ENCODE assay signal across 9 cellular contexts in the genomic region with DNA sequence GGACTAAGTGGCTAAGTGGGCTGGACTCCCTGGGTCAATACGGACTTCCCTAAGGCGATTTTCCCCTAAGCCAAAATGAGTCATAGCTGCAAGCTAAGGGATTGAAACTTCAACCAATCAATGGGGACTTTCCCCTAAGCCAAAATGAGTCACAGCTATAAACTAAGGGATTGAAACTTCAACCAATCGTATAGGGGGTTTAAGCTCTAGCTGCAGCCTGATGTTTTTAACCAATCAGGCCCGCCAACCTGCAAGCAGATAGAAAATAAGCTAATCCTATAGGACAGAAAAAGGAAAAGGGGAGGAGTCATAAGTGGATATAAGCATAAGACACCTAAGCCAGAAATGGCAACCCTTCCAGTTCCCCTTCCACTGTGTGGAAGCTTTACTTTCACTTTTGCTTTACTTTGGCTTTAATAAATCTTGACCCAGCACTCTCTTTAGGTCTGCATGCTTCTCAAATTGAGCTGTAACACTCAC.
DNase-seq lines count a peak whose midpoint lies in the region; ATAC-seq and TF ChIP-seq lines count a peak whose summit lies in the region.
"Had no signal": no experiment of that assay in that cellular context is flagged by ENCODE, and none has a peak within 500 bp of the region (broad histone marks: within the 10 kb centered on the region; RNA-seq: fewer than 3 reads in every experiment).

No MANE protein-coding gene starts in this region.

- H3K36me3 Mint-ChIP-seq in HFFc6 (ENCODE audit: low read depth): no peaks in the 10 kb centered on the region
- H3K36me3 Mint-ChIP-seq in progenitor cell of endocrine pancreas (ENCODE audit: insufficient read depth): no peaks in the 10 kb centered on the region

- H3K27me3 Mint-ChIP-seq in stimulated activated naive CD8-positive, alpha-beta T cell treated with anti-CD3 and anti-CD28 coated beads, Interleukin-15, amount 100 ng/mL, for 72 hours: no peaks in the 10 kb centered on the region
- peaks cover 2% of the 10 kb centered on the region; the same call in 1 of the 2 replicates for H3K27me3 Mint-ChIP-seq in HFFc6 (ENCODE audit: insufficient read depth)
- no peaks in the 10 kb centered on the region for H3K27me3 Mint-ChIP-seq in progenitor cell of endocrine pancreas
- H3K27me3 Mint-ChIP-seq: dendritic cell treated with granulocyte-macrophage colony-stimulating factor and Interleukin-4, amounts not matched to agents 40 ng/mL and 50 ng/mL, for 4 days had no signal

- peaks cover 0 to 13% of the 10 kb centered on the region in 2 donors for H3K9me3 Mint-ChIP-seq in stimulated activated naive CD8-positive, alpha-beta T cell treated with anti-CD3 and anti-CD28 coated beads, Interleukin-15, amount 100 ng/mL, for 72 hours
- peaks cover 24% of the 10 kb centered on the region for H3K9me3 Mint-ChIP-seq in HFFc6
- H3K9me3 Mint-ChIP-seq in progenitor cell of endocrine pancreas (ENCODE audit: low read depth): peaks cover 7% of the 10 kb centered on the region

- no peak for TF ChIP-seq CTCF in HFFc6 (IDR thresholded peaks at IDR 0.05)
- no peak for TF ChIP-seq CTCF in progenitor cell of endocrine pancreas (IDR thresholded peaks at IDR 0.05; ENCODE audit: unreplicated experiment)

- ATAC-seq in stimulated activated naive CD8-positive, alpha-beta T cell treated with anti-CD3 and anti-CD28 coated beads, Interleukin-15, amount 100 ng/mL, for 72 hours: peak; percentile 39
- no peak for ATAC-seq in stimulated activated naive CD8-positive, alpha-beta T cell treated with anti-CD3 and anti-CD28 coated beads, Interleukin-15, Interleukin-2, amounts not matched to agents 100 U/mL and 50 U/mL, for 24 hours
- ATAC-seq in HG02610 (IDR thresholded peaks at IDR 0.05; ENCODE audit: unreplicated experiment) (peak; percentile 65), HG03135 (IDR thresholded peaks at IDR 0.05; ENCODE audit: unreplicated experiment) (no peak)

- no peak overlapping the region for H3K4me3 Mint-ChIP-seq in stimulated activated naive CD8-positive, alpha-beta T cell treated with anti-CD3 and anti-CD28 coated beads, Interleukin-15, amount 100 ng/mL, for 72 hours
- H3K4me3 Mint-ChIP-seq in HFFc6 (no peak overlapping the region; the same call in 1 of the 2 replicates), progenitor cell of endocrine pancreas (ENCODE audit: low read depth) (no peak overlapping the region)
- H3K4me3 Mint-ChIP-seq: dendritic cell treated with granulocyte-macrophage colony-stimulating factor and Interleukin-4, amounts not matched to agents 40 ng/mL and 50 ng/mL, for 4 days had no signal

- no peak overlapping the region for H3K27ac Mint-ChIP-seq in stimulated activated naive CD8-positive, alpha-beta T cell treated with anti-CD3 and anti-CD28 coated beads, Interleukin-15, amount 100 ng/mL, for 72 hours
- H3K27ac Mint-ChIP-seq in HFFc6: no peak overlapping the region
- no peak overlapping the region for H3K27ac Mint-ChIP-seq in progenitor cell of endocrine pancreas
- H3K27ac Mint-ChIP-seq: dendritic cell treated with granulocyte-macrophage colony-stimulating factor and Interleukin-4, amounts not matched to agents 40 ng/mL and 50 ng/mL, for 4 days had no signal

- peak in 1 of 2 donors; percentile 11 for DNase-seq in stimulated activated naive CD8-positive, alpha-beta T cell treated with anti-CD3 and anti-CD28 coated beads, Interleukin-15, amount 100 ng/mL, for 72 hours
- DNase-seq in stimulated activated naive CD8-positive, alpha-beta T cell treated with anti-CD3 and anti-CD28 coated beads, Interleukin-15, Interleukin-2, amounts not matched to agents 100 U/mL and 50 U/mL, for 24 hours: no peak
- DNase-seq in M059J (ENCODE audit: low read depth): peak; percentile 63
- DNase-seq in HFFc6: no peak
- no peak for DNase-seq in progenitor cell of endocrine pancreas (ENCODE audit: low spot score, unreplicated experiment)
- no peak for DNase-seq in NCI-H1436 (lab: John Stamatoyannopoulos, UW)

- peaks cover 11% of the 10 kb centered on the region for H3K4me1 Mint-ChIP-seq in stimulated activated naive CD8-positive, alpha-beta T cell treated with anti-CD3 and anti-CD28 coated beads, Interleukin-15, amount 100 ng/mL, for 72 hours
- H3K4me1 Mint-ChIP-seq in HFFc6 (ENCODE audit: low read depth) (no peaks in the 10 kb centered on the region), progenitor cell of endocrine pancreas (ENCODE audit: low read depth) (no peaks in the 10 kb centered on the region)

Comparison
In these comparisons a context has a peak if more than half of its experiments do, and no peak if none do; other contexts are left out.
1. ATAC-seq: peak in stimulated activated naive CD8-positive, alpha-beta T cell treated with anti-CD3 and anti-CD28 coated beads, Interleukin-15, amount 100 ng/mL, for 72 hours (single experiment) and HG02610 (single experiment); none in stimulated activated naive CD8-positive, alpha-beta T cell treated with anti-CD3 and anti-CD28 coated beads, Interleukin-15, Interleukin-2, amounts not matched to agents 100 U/mL and 50 U/mL, for 24 hours (single experiment) and HG03135 (single experiment).